Comparison of ENCODE assay signal across 8 cellular contexts in the genomic region with DNA sequence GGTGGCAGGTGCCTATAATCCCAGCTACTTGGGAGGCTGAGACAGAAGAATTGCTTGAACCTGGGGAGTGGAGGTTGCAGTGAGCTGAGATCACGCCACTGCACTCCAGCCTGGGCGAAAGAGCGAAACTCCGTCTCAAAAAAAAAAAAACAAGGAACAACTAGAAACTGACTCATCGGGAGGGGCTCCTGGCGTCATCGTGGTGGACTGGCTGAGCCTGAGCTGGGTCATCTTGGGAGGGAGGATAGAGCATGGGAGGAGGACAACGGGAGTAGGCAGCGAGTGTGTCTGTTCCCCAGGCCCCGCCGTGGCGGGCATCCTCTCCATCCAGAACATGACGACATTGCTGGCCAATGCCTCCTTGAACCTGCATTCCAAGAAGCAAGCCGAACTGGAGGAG. TPM values are rescaled to one million over a fixed set of nuclear protein-coding genes. Genes with fewer than 3 reads are reported as not detected.
DNase-seq lines count a peak whose midpoint lies in the region; ATAC-seq, FAIRE-seq and TF ChIP-seq lines count a peak whose summit lies in the region.
"Not testable (repeated sequence)": the region's sequence is repeated elsewhere in the genome, so short reads cannot be mapped to it uniquely, and the experiment has no call there.

No MANE protein-coding gene starts in this region.

- TF ChIP-seq POLR2A in H54 (IDR thresholded peaks at IDR 0.05; ENCODE audit: low read depth, low read length): not testable (repeated sequence)

- H3K9ac ChIP-seq in PC-3 (ENCODE audit: low read length); skeletal muscle satellite cell (ENCODE audit: low read depth, low read length): not testable (repeated sequence)
- peak overlapping the region; percentile 75 for H3K9ac ChIP-seq in mesenchymal stem cell (ENCODE audit: low read length)

- peaks cover 90% of the 10 kb centered on the region for H3K36me3 Mint-ChIP-seq in activated T-cell treated with anti-CD3 and anti-CD28 coated beads, Interleukin-2, amount 50 U/mL, for 24 hours (ENCODE audit: low read depth)

- H3K27ac ChIP-seq in AG04450 (ENCODE audit: low read depth, low read length); mesenchymal stem cell (ENCODE audit: low read length, poor library complexity, severe bottlenecking): not testable (repeated sequence)
- H3K27ac ChIP-seq in PC-3 (ENCODE audit: low read length) (peak overlapping the region; percentile 29), coronary artery (peak overlapping the region; percentile 35 to 77), foreskin keratinocyte (peak overlapping the region; percentile 96)

- not testable (repeated sequence) for H4K91ac ChIP-seq in mesenchymal stem cell (ENCODE audit: low read length)

- not testable (repeated sequence) for BruUV-seq in PC-3 (replicated peaks; lab: Mats Ljungman, UMichigan)

- not testable (repeated sequence) for H3K4me3 Mint-ChIP-seq in activated T-cell treated with anti-CD3 and anti-CD28 coated beads, Interleukin-2, amount 50 U/mL, for 24 hours

- not testable (repeated sequence) for H3K9me2 ChIP-seq in PC-3 (replicated peaks; ENCODE audit: low read length)

- not testable (repeated sequence) for H3K4me1 ChIP-seq in PC-3 (ENCODE audit: insufficient read depth, low read length); foreskin keratinocyte
- H3K4me1 ChIP-seq in mesenchymal stem cell (ENCODE audit: control insufficient read depth, insufficient read depth, low read depth, low read length) (peaks cover 16% of the 10 kb centered on the region), skeletal muscle satellite cell (ENCODE audit: control insufficient read depth, insufficient read depth, low read length) (peaks cover 11% of the 10 kb centered on the region)

- H3K36me3 ChIP-seq in PC-3 (ENCODE audit: low read depth, low read length) (peaks cover 49% of the 10 kb centered on the region), mesenchymal stem cell (ENCODE audit: control insufficient read depth in 1 of 2, insufficient read depth in 2 of 2, low read depth in 1 of 2, low read length in 2 of 2) (peaks cover 43 to 59% of the 10 kb centered on the region in 2 experiments), skeletal muscle satellite cell (ENCODE audit: insufficient read depth, low read length) (peaks cover 54% of the 10 kb centered on the region)

- CTCF ChIA-PET in AG04450 (lab: Charles Lee) (interaction anchor here (0.6 to 1.3 kb wide), 4 partner anchors 13 to 202 kb away, joined by 3 to 4 read pairs (median 3); no protein-coding TSS in a partner anchor), PC-3 (lab: Charles Lee) (interaction anchor here (0.7 to 1.0 kb wide), 4 partner anchors 12 to 66 kb away, joined by 3 to 7 read pairs (median 4); no protein-coding TSS in a partner anchor)

- POLR2A ChIA-PET in AG04450 (lab: Yijun Ruan, JAX): not testable (repeated sequence)
- POLR2A ChIA-PET in PC-3 (lab: Charles Lee; ENCODE audit: unreplicated experiment): interaction anchor here (0.6 kb wide), 1 partner anchor 265 kb away, joined by 7 read pairs; no protein-coding TSS in a partner anchor

- peaks cover 11% of the 10 kb centered on the region for H3K4me1 Mint-ChIP-seq in activated T-cell treated with anti-CD3 and anti-CD28 coated beads, Interleukin-2, amount 50 U/mL, for 24 hours (ENCODE audit: low read depth)

- H3K18ac ChIP-seq in mesenchymal stem cell (ENCODE audit: low read depth in 1 of 2, low read length in 2 of 2): not testable (repeated sequence)

- H2AFZ ChIP-seq in PC-3 (ENCODE audit: low read length); mesenchymal stem cell (ENCODE audit: low read depth, low read length): not testable (repeated sequence)

- H3K4me3 ChIP-seq in AG04450 (ENCODE audit: low read depth, low read length); PC-3 (ENCODE audit: low read length); coronary artery; mesenchymal stem cell (ENCODE audit: insufficient read depth in 1 of 2, low read depth in 1 of 2, low read length in 2 of 2); skeletal muscle satellite cell (ENCODE audit: low read length): not testable (repeated sequence)

- not testable (repeated sequence) for H2AK5ac ChIP-seq in mesenchymal stem cell (ENCODE audit: low read length, severe bottlenecking)

- not testable (repeated sequence) for H3K4ac ChIP-seq in mesenchymal stem cell (ENCODE audit: low read depth in 1 of 2, low read length in 2 of 2)

- H3K14ac ChIP-seq in mesenchymal stem cell (ENCODE audit: low read length in 2 of 2): not testable (repeated sequence)

- not testable (repeated sequence) for H3K27me3 ChIP-seq in AG04450 (ENCODE audit: control insufficient read depth, insufficient read depth, low read length); PC-3 (ENCODE audit: low read length); foreskin keratinocyte; mesenchymal stem cell (ENCODE audit: control insufficient read depth in 1 of 2, insufficient read depth in 1 of 2, low read length in 2 of 2); skeletal muscle satellite cell (ENCODE audit: control insufficient read depth, insufficient read depth, low read length)

- H3K9me3 Mint-ChIP-seq in activated T-cell treated with anti-CD3 and anti-CD28 coated beads, Interleukin-2, amount 50 U/mL, for 24 hours: not testable (repeated sequence)

- intact Hi-C loops in PC-3 (cut with micrococcal nuclease): loop anchor here (5.0 kb wide), 1 partner anchor 35 kb away; no protein-coding TSS in a partner anchor

- H4K8ac ChIP-seq in mesenchymal stem cell (ENCODE audit: low read length): not testable (repeated sequence)

- TF ChIP-seq CTCF in AG04450 (IDR thresholded peaks at IDR 0.05; ENCODE audit: low read depth, low read length); PC-3 (conservative IDR thresholded peaks at IDR 0.05; ENCODE audit: low read depth, low read length); coronary artery (IDR thresholded peaks at IDR 0.05); foreskin keratinocyte (conservative IDR thresholded peaks at IDR 0.05): not testable (repeated sequence)

- not testable (repeated sequence) for H3K27me3 Mint-ChIP-seq in activated T-cell treated with anti-CD3 and anti-CD28 coated beads, Interleukin-2, amount 50 U/mL, for 24 hours

- H2BK5ac ChIP-seq in mesenchymal stem cell (ENCODE audit: low read depth, low read length, poor library complexity, severe bottlenecking): not testable (repeated sequence)

- not testable (repeated sequence) for H3K79me1 ChIP-seq in mesenchymal stem cell (replicated peaks; ENCODE audit: low read length, poor library complexity, severe bottlenecking)

- WGBS in mesenchymal stem cell: 54% methylated on average over 11 of the region's 14 CpGs

- H2BK120ac ChIP-seq in mesenchymal stem cell (ENCODE audit: low read depth, low read length): not testable (repeated sequence)

- H4K20me1 ChIP-seq in PC-3 (ENCODE audit: low read length): not testable (repeated sequence)

- ATAC-seq in PC-3 (peak; percentile 31), foreskin keratinocyte (peak; percentile 49)

- peaks cover 14% of the 10 kb centered on the region; the same call in 1 of the 2 replicates for H3K9me3 ChIP-seq in AG04450 (ENCODE audit: control insufficient read depth, insufficient read depth, low read length)
- not testable (repeated sequence) for H3K9me3 ChIP-seq in PC-3 (ENCODE audit: low read length); mesenchymal stem cell (ENCODE audit: control insufficient read depth, low read length); skeletal muscle satellite cell (replicated peaks; ENCODE audit: low read length)

- not testable (repeated sequence) for H3K4me2 ChIP-seq in PC-3 (ENCODE audit: low read length); mesenchymal stem cell (ENCODE audit: low read length, poor library complexity, severe bottlenecking)
- peak overlapping the region; percentile 28 for H3K4me2 ChIP-seq in skeletal muscle satellite cell (ENCODE audit: low read length)

- H3K27ac Mint-ChIP-seq in activated T-cell treated with anti-CD3 and anti-CD28 coated beads, Interleukin-2, amount 50 U/mL, for 24 hours: peak overlapping the region; percentile 78

- H3K79me2 ChIP-seq in PC-3 (ENCODE audit: low read length): not testable (repeated sequence)

- H3F3A ChIP-seq in PC-3 (ENCODE audit: low read length, unreplicated experiment): peaks cover 14% of the 10 kb centered on the region

- DNase-seq in AG04450 (ENCODE audit: low read depth, low spot score) (peak; percentile 16), H54 (ENCODE audit: insufficient read length, low spot score) (peak; percentile 88), PC-3 (peak; percentile 70), foreskin keratinocyte (peak in 1 of 2 donors; percentile 83), mesenchymal stem cell (peak; percentile 86)
- DNase-seq in activated T-cell treated with anti-CD3 and anti-CD28 coated beads, Interleukin-2, amount 50 U/mL, for 24 hours; coronary artery (ENCODE audit: low spot score): not testable (repeated sequence)

- not testable (repeated sequence) for FAIRE-seq in H54 (lab: Jason Lieb, UNC)

- peak overlapping the region in 1 of 2 experiments; percentile 68 for H3K23ac ChIP-seq in mesenchymal stem cell (ENCODE audit: low read length in 2 of 2)

- H2BK12ac ChIP-seq in mesenchymal stem cell (ENCODE audit: low read length in 2 of 2): peak overlapping the region in 1 of 2 experiments; percentile 39

- H2BK15ac ChIP-seq in mesenchymal stem cell (ENCODE audit: low read depth, poor library complexity, severe bottlenecking): peak overlapping the region; percentile 16

RNA-seq across cellular contexts. Expression of gene DDX39A, which starts 16.8 kb away (rescaled TPM):
- 25.7 and 33.7 TPM in 2 replicates for polyA plus RNA-seq in AG04450 (2011; rRNA removed)
- 28.9 and 33.8 TPM in 2 replicates for polyA minus RNA-seq in AG04450 (2011; rRNA and poly(A)+ RNA removed)
- total RNA-seq in PC-3 (2014; rRNA removed): 308 and 311 TPM in 2 replicates
- total RNA-seq in foreskin keratinocyte: 104 and 132 TPM in 2 replicates
- 123 and 146 TPM in 2 replicates for polyA plus RNA-seq in foreskin keratinocyte
- polyA plus RNA-seq in mesenchymal stem cell (2013, experiment 1 of 2): 46.7 TPM
- polyA plus RNA-seq in mesenchymal stem cell (2013, experiment 2 of 2): 46.1 TPM
- total RNA-seq in skeletal muscle satellite cell (2012; rRNA removed): 73.3 and 93.3 TPM in 2 replicates

RNA-seq across cellular contexts. Expression of gene ADGRE5, which starts 21.1 kb away (rescaled TPM):
- 19.5 and 21.9 TPM in 2 replicates for polyA plus RNA-seq in AG04450 (2011; rRNA removed)
- 20.8 and 25.7 TPM in 2 replicates for polyA minus RNA-seq in AG04450 (2011; rRNA and poly(A)+ RNA removed)
- 105 and 120 TPM in 2 replicates for total RNA-seq in PC-3 (2014; rRNA removed)
- total RNA-seq in foreskin keratinocyte: 13.7 and 16.8 TPM in 2 replicates
- polyA plus RNA-seq in foreskin keratinocyte: 14.5 and 19.6 TPM in 2 replicates
- 48.9 TPM for polyA plus RNA-seq in mesenchymal stem cell (2013, experiment 1 of 2)
- polyA plus RNA-seq in mesenchymal stem cell (2013, experiment 2 of 2): 49.7 TPM
- 41.7 and 48.4 TPM in 2 replicates for total RNA-seq in skeletal muscle satellite cell (2012; rRNA removed)

RNA-seq across cellular contexts. Expression of gene PKN1, which starts 30.8 kb away (rescaled TPM):
- polyA plus RNA-seq in AG04450 (2011; rRNA removed) (37.5 and 43.4 TPM in 2 replicates), foreskin keratinocyte (3.4 and 4.6 TPM in 2 replicates)
- 78.2 and 99.3 TPM in 2 replicates for polyA minus RNA-seq in AG04450 (2011; rRNA and poly(A)+ RNA removed)
- total RNA-seq in PC-3 (2014; rRNA removed) (186 and 238 TPM in 2 replicates), foreskin keratinocyte (3.8 and 5.7 TPM in 2 replicates)
- 75.4 TPM for polyA plus RNA-seq in mesenchymal stem cell (2013, experiment 1 of 2)
- 74.2 TPM for polyA plus RNA-seq in mesenchymal stem cell (2013, experiment 2 of 2)
- 124 and 138 TPM in 2 replicates for total RNA-seq in skeletal muscle satellite cell (2012; rRNA removed)

Comparison
In these comparisons a context has a peak if more than half of its experiments do, and no peak if none do; other contexts are left out.
1. RNA of gene PKN1, which starts 30.8 kb away (total RNA-seq): 186 to 238 TPM in PC-3; 3.8 to 5.7 TPM in foreskin keratinocyte; every median in the first group is over 10 times any median in the second.